In genomic region chr3:111616417-111617105, GRCh38 we compare ENCODE assay signal across 8 cellular contexts. TPM values are rescaled to one million over a fixed set of nuclear protein-coding genes. Genes with fewer than 3 reads are reported as not detected.
DNase-seq lines count a peak whose midpoint lies in the region; ATAC-seq and TF ChIP-seq lines count a peak whose summit lies in the region.

No MANE protein-coding gene starts in this region.

- H3K27me3 ChIP-seq in thyroid gland: no peaks in the 10 kb centered on the region

- H3K27me3 Mint-ChIP-seq in activated T-helper 1 cell treated with anti-CD3 and anti-CD28 coated beads, Interleukin-12 subunit alpha, Interleukin-12 subunit beta, Interleukin-2, Interleukin-4 antibody, amounts not matched to agents 30 ng/mL and 10 ng/mL and 1 ng/mL, durations not matched to agents 14 hours and 24 hours and 36 hours (ENCODE audit: insufficient read depth): no peaks in the 10 kb centered on the region

- peaks cover 47% of the 10 kb centered on the region for H3K36me3 Mint-ChIP-seq in activated T-helper 1 cell treated with anti-CD3 and anti-CD28 coated beads, Interleukin-12 subunit alpha, Interleukin-12 subunit beta, Interleukin-2, Interleukin-4 antibody, amounts not matched to agents 30 ng/mL and 10 ng/mL and 1 ng/mL, durations not matched to agents 14 hours and 24 hours and 36 hours (ENCODE audit: low read depth)

- TF ChIP-seq CTCF in LNCaP clone FGC (IDR thresholded peaks at IDR 0.05; ENCODE audit: control insufficient read depth, extremely low read depth, insufficient read depth) (peak; percentile 23; the same call in 1 of the 2 replicates), thyroid gland (IDR thresholded peaks at IDR 0.05) (no peak)

- H3K27ac Mint-ChIP-seq in activated T-helper 1 cell treated with anti-CD3 and anti-CD28 coated beads, Interleukin-12 subunit alpha, Interleukin-12 subunit beta, Interleukin-2, Interleukin-4 antibody, amounts not matched to agents 30 ng/mL and 10 ng/mL and 1 ng/mL, durations not matched to agents 14 hours and 24 hours and 36 hours: peak overlapping the region; percentile 98

- DNase-seq in ELR (ENCODE audit: low read depth) (peak; percentile 40), LNCaP clone FGC (ENCODE audit: low read depth) (no peak), thyroid gland (no peak), midbrain (lab: John Stamatoyannopoulos, UW) (no peak), C1 segment of cervical spinal cord (lab: John Stamatoyannopoulos, UW) (no peak)
- DNase-seq in activated T-helper 1 cell treated with anti-CD3 and anti-CD28 coated beads, Interleukin-12 subunit alpha, Interleukin-12 subunit beta, Interleukin-2, Interleukin-4 antibody, amounts not matched to agents 30 ng/mL and 10 ng/mL and 1 ng/mL, durations not matched to agents 14 hours and 24 hours and 36 hours (ENCODE audit: low spot score): peak; percentile 61
- DNase-seq in stimulated activated CD4-positive, alpha-beta T cell treated with anti-CD3 and anti-CD28 coated beads, Interleukin-12 subunit alpha, Interleukin-12 subunit beta, amount 100 ng/mL, for 4 hours: peak; percentile 55

- H3K9me3 ChIP-seq in thyroid gland: no peaks in the 10 kb centered on the region

- H3K9me3 Mint-ChIP-seq in activated T-helper 1 cell treated with anti-CD3 and anti-CD28 coated beads, Interleukin-12 subunit alpha, Interleukin-12 subunit beta, Interleukin-2, Interleukin-4 antibody, amounts not matched to agents 30 ng/mL and 10 ng/mL and 1 ng/mL, durations not matched to agents 14 hours and 24 hours and 36 hours: no peaks in the 10 kb centered on the region

- WGBS in thyroid gland, 2 donors: 82% methylated on average over 5 to 6 of the region's 6 CpGs

- H3K27ac ChIP-seq in thyroid gland: no peak overlapping the region

- TF ChIP-seq POLR2A in thyroid gland (IDR thresholded peaks at IDR 0.05): no peak

- peak overlapping the region; percentile 70 for H3K4me3 Mint-ChIP-seq in activated T-helper 1 cell treated with anti-CD3 and anti-CD28 coated beads, Interleukin-12 subunit alpha, Interleukin-12 subunit beta, Interleukin-2, Interleukin-4 antibody, amounts not matched to agents 30 ng/mL and 10 ng/mL and 1 ng/mL, durations not matched to agents 14 hours and 24 hours and 36 hours

- H3K4me1 ChIP-seq in thyroid gland: peaks cover 3 to 16% of the 10 kb centered on the region in 2 donors

- H3K4me3 ChIP-seq in LNCaP clone FGC (ENCODE audit: low read depth, low read length) (no peak overlapping the region), thyroid gland (replicated peaks in 1 of 3) (no peak overlapping the region)

- peak; percentile 84 for ATAC-seq in GM21576 (IDR thresholded peaks at IDR 0.05; ENCODE audit: unreplicated experiment)

- H3K36me3 ChIP-seq in thyroid gland: no peaks in the 10 kb centered on the region

- intact Hi-C loops in activated T-helper 1 cell treated with anti-CD3 and anti-CD28 coated beads, Interleukin-12 subunit alpha, Interleukin-12 subunit beta, Interleukin-2, Interleukin-4 antibody, amounts not matched to agents 30 ng/mL and 10 ng/mL and 1 ng/mL, durations not matched to agents 14 hours and 24 hours and 36 hours (cut with micrococcal nuclease): loop anchor here (1.0 to 5.0 kb wide), 7 partner anchors 12 to 279 kb away; partner anchors contain the start of genes CD96 and ZBED2
- intact Hi-C loops in thyroid gland (cut with DNase I): no loop called here

- peaks cover 84% of the 10 kb centered on the region for H3K4me1 Mint-ChIP-seq in activated T-helper 1 cell treated with anti-CD3 and anti-CD28 coated beads, Interleukin-12 subunit alpha, Interleukin-12 subunit beta, Interleukin-2, Interleukin-4 antibody, amounts not matched to agents 30 ng/mL and 10 ng/mL and 1 ng/mL, durations not matched to agents 14 hours and 24 hours and 36 hours (ENCODE audit: low read depth)

RNA-seq across cellular contexts. Expression of gene ZBED2, which starts 21.4 kb away (rescaled TPM):
- 812 and 827 TPM in 2 replicates for total RNA-seq in activated T-helper 1 cell treated with anti-CD3 and anti-CD28 coated beads, Interleukin-12 subunit alpha, Interleukin-12 subunit beta, Interleukin-2, Interleukin-4 antibody, amounts not matched to agents 30 ng/mL and 10 ng/mL and 1 ng/mL, durations not matched to agents 14 hours and 24 hours and 36 hours
- total RNA-seq in thyroid gland: 100 to 1,000 TPM in 2 of 4 donors, 10 to 100 TPM in 2; 31.1 to 163 (median 88.9) TPM

RNA-seq across cellular contexts. Expression of gene PLCXD2, which starts 57.9 kb away (rescaled TPM):
- total RNA-seq in activated T-helper 1 cell treated with anti-CD3 and anti-CD28 coated beads, Interleukin-12 subunit alpha, Interleukin-12 subunit beta, Interleukin-2, Interleukin-4 antibody, amounts not matched to agents 30 ng/mL and 10 ng/mL and 1 ng/mL, durations not matched to agents 14 hours and 24 hours and 36 hours: 8.1 and 8.9 TPM in 2 replicates
- total RNA-seq in thyroid gland: 1 to 10 TPM; 2.1 to 4.7 (median 2.5) TPM

Comparison
In these comparisons a context has a peak if more than half of its experiments do, and no peak if none do; other contexts are left out.
1. DNase-seq: peak in ELR (single experiment), activated T-helper 1 cell treated with anti-CD3 and anti-CD28 coated beads, Interleukin-12 subunit alpha, Interleukin-12 subunit beta, Interleukin-2, Interleukin-4 antibody, amounts not matched to agents 30 ng/mL and 10 ng/mL and 1 ng/mL, durations not matched to agents 14 hours and 24 hours and 36 hours (single experiment) and stimulated activated CD4-positive, alpha-beta T cell treated with anti-CD3 and anti-CD28 coated beads, Interleukin-12 subunit alpha, Interleukin-12 subunit beta, amount 100 ng/mL, for 4 hours (single experiment); none in LNCaP clone FGC (single experiment), thyroid gland (0 of 2), midbrain (single experiment) and C1 segment of cervical spinal cord (0 of 14).